ENCODE assay signal across 1 cellular context in genomic region chr20:6769953-6770831, GRCh38.
TF ChIP-seq lines count a peak whose summit lies in the region.

No MANE protein-coding gene starts in this region.

TF ChIP-seq in K562, 482 proteins besides CTCF, POLR2A, EP300 and RAD21 (continued from another document):
- peak; percentile 28; the same call in 1 of the 2 replicates for TF ChIP-seq VEZF1 (CRISPR knock-in tag; IDR thresholded peaks at IDR 0.05)
- TF ChIP-seq BRD4 (IDR thresholded peaks at IDR 0.05) = no peak
- no peak for TF ChIP-seq KAT7 (CRISPR knock-in tag; IDR thresholded peaks at IDR 0.05; ENCODE audit: borderline replicate concordance)
- no peak for TF ChIP-seq CREB1 (IDR thresholded peaks at IDR 0.05)
- TF ChIP-seq CREB1 (CRISPR knock-in tag; IDR thresholded peaks at IDR 0.05) = no peak
- TF ChIP-seq CBX3 (IDR thresholded peaks at IDR 0.05; ENCODE audit: borderline replicate concordance in 1 of 2, low read length in 2 of 2) = no peak
- TF ChIP-seq ZFP36 (IDR thresholded peaks at IDR 0.05; ENCODE audit: low read depth, low read length, partially characterized antibody) = peak; percentile 85
- TF ChIP-seq SMAD3 (CRISPR knock-in tag; conservative IDR thresholded peaks at IDR 0.05) = no peak
- no peak for TF ChIP-seq CHD7 (IDR thresholded peaks at IDR 0.05; ENCODE audit: low read depth, low read length)
- peak; percentile 40; the same call in 1 of the 2 replicates for TF ChIP-seq ZNF436 (CRISPR knock-in tag; IDR thresholded peaks at IDR 0.05)
- no peak for TF ChIP-seq FUS (optimal IDR thresholded peaks at IDR 0.05; ENCODE audit: low read depth, low read length)
- TF ChIP-seq HNRNPLL (IDR thresholded peaks at IDR 0.05; ENCODE audit: low read depth, low read length, poor library complexity, severe bottlenecking) = no peak
- no peak for TF ChIP-seq KDM1A (IDR thresholded peaks at IDR 0.05)
- no peak for TF ChIP-seq SETDB1 (IDR thresholded peaks at IDR 0.05; ENCODE audit: low read length)
- no peak for TF ChIP-seq DIDO1 (tag; IDR thresholded peaks at IDR 0.05; ENCODE audit: low read depth)
- no peak for TF ChIP-seq EGR1 (conservative IDR thresholded peaks at IDR 0.05)
TF ChIP-seq in K562: peak in this region for 3.
